In genomic region chr16:48311242-48311641, GRCh38 we compare ENCODE assay signal across 1 cellular context.
A peak's percentile ranks its signal among the peaks of the same experiment; 100 is the strongest.
TF ChIP-seq lines count a peak whose summit lies in the region.

No MANE protein-coding gene starts in this region.

TF ChIP-seq in K562, 482 proteins besides CTCF, POLR2A, EP300 and RAD21 (continued from another document):
- peak; percentile 73 for TF ChIP-seq ZNF280A (IDR thresholded peaks at IDR 0.05; ENCODE audit: low read depth, partially characterized antibody)
- no peak for TF ChIP-seq ZBTB17 (CRISPR knock-in tag; IDR thresholded peaks at IDR 0.05)
- no peak for TF ChIP-seq ZBTB40 (IDR thresholded peaks at IDR 0.05)
- TF ChIP-seq ZBTB40 (CRISPR knock-in tag; IDR thresholded peaks at IDR 0.05): no peak
- TF ChIP-seq HLTF (IDR thresholded peaks at IDR 0.05): 0 out of 2 replicates have a peak, but pooled peaks have one; percentile 31
- TF ChIP-seq ZBTB9 (CRISPR knock-in tag; IDR thresholded peaks at IDR 0.05): no peak
- 0 out of 3 replicates have a peak, but pooled peaks of 1 of the 2 experiments have one; percentile 28 for TF ChIP-seq CBX3 (IDR thresholded peaks at IDR 0.05; ENCODE audit: borderline replicate concordance in 1 of 2, low read length in 2 of 2)
- TF ChIP-seq TRIM28 (IDR thresholded peaks at IDR 0.05): peak; percentile 85; the same call in 1 of the 2 replicates
